ENCODE assay signal across 1 cellular context in genomic region chr16:57623251-57624043, GRCh38.
TF ChIP-seq lines count a peak whose summit lies in the region.

No MANE protein-coding gene starts in this region.

TF ChIP-seq in K562, 482 proteins besides CTCF, POLR2A, EP300 and RAD21 (continued from another document and continues in another):
- TF ChIP-seq RERE (CRISPR knock-in tag; IDR thresholded peaks at IDR 0.05; ENCODE audit: borderline replicate concordance) (no peak), ZNF3 (CRISPR knock-in tag; IDR thresholded peaks at IDR 0.05) (no peak), CREB3L1 (IDR thresholded peaks at IDR 0.05; ENCODE audit: borderline replicate concordance, low read depth) (no peak), CEBPG (CRISPR knock-in tag; IDR thresholded peaks at IDR 0.05) (0 out of 2 replicates have a peak, but pooled peaks have one; percentile 14), CEBPG (tag; conservative IDR thresholded peaks at IDR 0.05 in 1 of 2, IDR thresholded peaks at IDR 0.05 in 1 of 2) (no peak), SOX6 (IDR thresholded peaks at IDR 0.05) (0 out of 2 replicates have a peak, but pooled peaks have one; percentile 17), TCF3 (CRISPR knock-in tag; IDR thresholded peaks at IDR 0.05) (peak; percentile 36; the same call in 1 of the 2 replicates), ATF3 (IDR thresholded peaks at IDR 0.05) (peak; percentile 54), ATF3 (CRISPR knock-in tag; conservative IDR thresholded peaks at IDR 0.05) (no peak), SMARCA5 (IDR thresholded peaks at IDR 0.05) (peak; percentile 97), ZNF583 (CRISPR knock-in tag; IDR thresholded peaks at IDR 0.05) (no peak), TCFL5 (CRISPR knock-in tag; conservative IDR thresholded peaks at IDR 0.05) (no peak), RBM25 (IDR thresholded peaks at IDR 0.05; ENCODE audit: low read depth, low read length, severe bottlenecking) (peak; percentile 97), ESRRA (IDR thresholded peaks at IDR 0.05; ENCODE audit: borderline replicate concordance, low read depth) (peak; percentile 46), GABPB1 (CRISPR knock-in tag; IDR thresholded peaks at IDR 0.05) (0 out of 2 replicates have a peak, but pooled peaks have one; percentile 20), ZBTB34 (CRISPR knock-in tag; IDR thresholded peaks at IDR 0.05) (no peak), CCNT2 (IDR thresholded peaks at IDR 0.05; ENCODE audit: borderline replicate concordance, extremely low read depth, insufficient read length, low read depth, low read length) (peak; percentile 19), BRF2 (IDR thresholded peaks at IDR 0.05; ENCODE audit: borderline replicate concordance, insufficient read depth, insufficient read length) (no peak), CTBP1 (IDR thresholded peaks at IDR 0.05; ENCODE audit: borderline replicate concordance) (peak; percentile 85), L3MBTL2 (IDR thresholded peaks at IDR 0.05) (0 out of 2 replicates have a peak, but pooled peaks have one; percentile 35), KDM1A (IDR thresholded peaks at IDR 0.05) (peak; percentile 93 to 96), TOE1 (IDR thresholded peaks at IDR 0.05; ENCODE audit: borderline replicate concordance) (peak; percentile 62; the same call in 1 of the 2 replicates), TOE1 (CRISPR knock-in tag; IDR thresholded peaks at IDR 0.05; ENCODE audit: borderline replicate concordance, low read depth) (no peak), HDAC2 (IDR thresholded peaks at IDR 0.05) (peak; percentile 94; the same call in 1 of the 2 replicates), ZNF212 (CRISPR knock-in tag; IDR thresholded peaks at IDR 0.05) (no peak), FOXA3 (CRISPR knock-in tag; conservative IDR thresholded peaks at IDR 0.05 in 1 of 2, IDR thresholded peaks at IDR 0.05 in 1 of 2) (0 out of 4 replicates have a peak, but pooled peaks of 1 of the 2 experiments have one; percentile 5), ZNF740 (CRISPR knock-in tag; IDR thresholded peaks at IDR 0.05) (no peak), ZNF740 (tag; IDR thresholded peaks at IDR 0.05) (no peak), CHD4 (IDR thresholded peaks at IDR 0.05; ENCODE audit: insufficient read depth, insufficient replicate concordance, low read depth, low read length, poor library complexity, severe bottlenecking) (peak; percentile 87), ETV5 (CRISPR knock-in tag; IDR thresholded peaks at IDR 0.05; ENCODE audit: low read depth) (no peak), SREBF2 (CRISPR knock-in tag; IDR thresholded peaks at IDR 0.05) (no peak), ZNF143 (CRISPR knock-in tag; IDR thresholded peaks at IDR 0.05) (peak; percentile 53; the same call in 1 of the 2 replicates), FOSL1 (tag; conservative IDR thresholded peaks at IDR 0.05) (peak; percentile 64), ZNF253 (CRISPR knock-in tag; conservative IDR thresholded peaks at IDR 0.05) (no peak), DPF2 (IDR thresholded peaks at IDR 0.05) (peak; percentile 42; the same call in 1 of the 2 replicates), BCOR (IDR thresholded peaks at IDR 0.05) (peak; percentile 98), USF1 (CRISPR knock-in tag; IDR thresholded peaks at IDR 0.05) (peak; percentile 80), HNRNPUL1 (IDR thresholded peaks at IDR 0.05; ENCODE audit: low read length) (no peak)
- TF ChIP-seq, protein P1, sequence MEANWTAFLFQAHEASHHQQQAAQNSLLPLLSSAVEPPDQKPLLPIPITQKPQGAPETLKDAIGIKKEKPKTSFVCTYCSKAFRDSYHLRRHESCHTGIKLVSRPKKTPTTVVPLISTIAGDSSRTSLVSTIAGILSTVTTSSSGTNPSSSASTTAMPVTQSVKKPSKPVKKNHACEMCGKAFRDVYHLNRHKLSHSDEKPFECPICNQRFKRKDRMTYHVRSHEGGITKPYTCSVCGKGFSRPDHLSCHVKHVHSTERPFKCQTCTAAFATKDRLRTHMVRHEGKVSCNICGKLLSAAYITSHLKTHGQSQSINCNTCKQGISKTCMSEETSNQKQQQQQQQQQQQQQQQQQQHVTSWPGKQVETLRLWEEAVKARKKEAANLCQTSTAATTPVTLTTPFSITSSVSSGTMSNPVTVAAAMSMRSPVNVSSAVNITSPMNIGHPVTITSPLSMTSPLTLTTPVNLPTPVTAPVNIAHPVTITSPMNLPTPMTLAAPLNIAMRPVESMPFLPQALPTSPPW (CRISPR knock-in tag; IDR thresholded peaks at IDR 0.05), result peak; percentile 53; the same call in 1 of the 2 replicates
- TF ChIP-seq, protein P2, sequence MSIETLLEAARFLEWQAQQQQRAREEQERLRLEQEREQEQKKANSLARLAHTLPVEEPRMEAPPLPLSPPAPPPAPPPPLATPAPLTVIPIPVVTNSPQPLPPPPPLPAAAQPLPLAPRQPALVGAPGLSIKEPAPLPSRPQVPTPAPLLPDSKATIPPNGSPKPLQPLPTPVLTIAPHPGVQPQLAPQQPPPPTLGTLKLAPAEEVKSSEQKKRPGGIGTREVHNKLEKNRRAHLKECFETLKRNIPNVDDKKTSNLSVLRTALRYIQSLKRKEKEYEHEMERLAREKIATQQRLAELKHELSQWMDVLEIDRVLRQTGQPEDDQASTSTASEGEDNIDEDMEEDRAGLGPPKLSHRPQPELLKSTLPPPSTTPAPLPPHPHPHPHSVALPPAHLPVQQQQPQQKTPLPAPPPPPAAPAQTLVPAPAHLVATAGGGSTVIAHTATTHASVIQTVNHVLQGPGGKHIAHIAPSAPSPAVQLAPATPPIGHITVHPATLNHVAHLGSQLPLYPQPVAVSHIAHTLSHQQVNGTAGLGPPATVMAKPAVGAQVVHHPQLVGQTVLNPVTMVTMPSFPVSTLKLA (conservative IDR thresholded peaks at IDR 0.05), result peak in 1 of 2 experiments; percentile 32; a peak in 1 of 4 replicates
- TF ChIP-seq, protein P3, sequence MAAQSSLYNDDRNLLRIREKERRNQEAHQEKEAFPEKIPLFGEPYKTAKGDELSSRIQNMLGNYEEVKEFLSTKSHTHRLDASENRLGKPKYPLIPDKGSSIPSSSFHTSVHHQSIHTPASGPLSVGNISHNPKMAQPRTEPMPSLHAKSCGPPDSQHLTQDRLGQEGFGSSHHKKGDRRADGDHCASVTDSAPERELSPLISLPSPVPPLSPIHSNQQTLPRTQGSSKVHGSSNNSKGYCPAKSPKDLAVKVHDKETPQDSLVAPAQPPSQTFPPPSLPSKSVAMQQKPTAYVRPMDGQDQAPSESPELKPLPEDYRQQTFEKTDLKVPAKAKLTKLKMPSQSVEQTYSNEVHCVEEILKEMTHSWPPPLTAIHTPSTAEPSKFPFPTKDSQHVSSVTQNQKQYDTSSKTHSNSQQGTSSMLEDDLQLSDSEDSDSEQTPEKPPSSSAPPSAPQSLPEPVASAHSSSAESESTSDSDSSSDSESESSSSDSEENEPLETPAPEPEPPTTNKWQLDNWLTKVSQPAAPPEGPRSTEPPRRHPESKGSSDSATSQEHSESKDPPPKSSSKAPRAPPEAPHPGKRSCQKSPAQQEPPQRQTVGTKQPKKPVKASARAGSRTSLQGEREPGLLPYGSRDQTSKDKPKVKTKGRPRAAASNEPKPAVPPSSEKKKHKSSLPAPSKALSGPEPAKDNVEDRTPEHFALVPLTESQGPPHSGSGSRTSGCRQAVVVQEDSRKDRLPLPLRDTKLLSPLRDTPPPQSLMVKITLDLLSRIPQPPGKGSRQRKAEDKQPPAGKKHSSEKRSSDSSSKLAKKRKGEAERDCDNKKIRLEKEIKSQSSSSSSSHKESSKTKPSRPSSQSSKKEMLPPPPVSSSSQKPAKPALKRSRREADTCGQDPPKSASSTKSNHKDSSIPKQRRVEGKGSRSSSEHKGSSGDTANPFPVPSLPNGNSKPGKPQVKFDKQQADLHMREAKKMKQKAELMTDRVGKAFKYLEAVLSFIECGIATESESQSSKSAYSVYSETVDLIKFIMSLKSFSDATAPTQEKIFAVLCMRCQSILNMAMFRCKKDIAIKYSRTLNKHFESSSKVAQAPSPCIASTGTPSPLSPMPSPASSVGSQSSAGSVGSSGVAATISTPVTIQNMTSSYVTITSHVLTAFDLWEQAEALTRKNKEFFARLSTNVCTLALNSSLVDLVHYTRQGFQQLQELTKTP (IDR thresholded peaks at IDR 0.05; ENCODE audit: low read depth in 1 of 2, partially characterized antibody in 2 of 2), result no peak
